ENCODE assay signal across 11 cellular contexts in the genomic region with DNA sequence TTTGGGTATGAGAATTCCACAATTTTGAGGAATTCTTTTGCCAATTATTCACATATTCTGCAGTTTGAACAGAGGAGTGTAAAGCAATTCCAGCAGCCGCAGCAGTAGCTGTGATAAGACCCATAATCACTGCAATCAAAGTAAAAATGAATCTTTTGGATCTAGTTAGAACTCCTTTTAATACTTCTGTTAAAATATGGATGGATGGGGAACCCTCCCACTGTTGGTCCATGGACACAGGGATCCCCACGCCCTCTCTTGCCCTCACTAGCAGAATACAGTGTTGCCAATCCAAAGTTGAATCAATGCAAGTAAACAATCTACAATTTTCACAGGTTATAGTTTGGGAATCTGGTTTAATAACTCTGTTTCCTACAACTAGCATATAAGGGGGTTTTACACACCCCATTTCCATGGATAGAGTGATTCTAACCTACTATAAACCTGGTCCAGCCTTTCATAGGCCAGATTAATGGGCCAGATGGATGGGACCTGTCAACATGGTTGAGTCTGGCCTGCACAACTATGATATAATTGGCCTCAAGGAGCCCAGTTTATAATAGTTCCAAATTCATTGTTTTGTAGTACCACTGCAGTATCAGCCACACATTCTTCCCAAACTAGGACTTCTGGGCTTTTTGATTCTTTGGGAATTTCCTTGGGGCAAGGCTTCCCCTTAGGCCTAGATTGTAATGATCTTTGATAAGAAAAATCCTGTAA. TPM values are rescaled to one million over a fixed set of nuclear protein-coding genes. Genes with fewer than 3 reads are reported as not detected.
"Had no signal": no experiment of that assay in that cellular context is flagged by ENCODE, and none has a peak within 500 bp of the region (broad histone marks: within the 10 kb centered on the region; RNA-seq: fewer than 3 reads in every experiment).

No MANE protein-coding gene starts in this region.

RNA-seq across cellular contexts. Expression of gene DBET, which starts 43.6 kb away (rescaled TPM):
- total RNA-seq: activated T-helper 2 cell treated with anti-CD3 and anti-CD28 coated beads, Interferon-gamma antibody, Interleukin-2, Interleukin-4, amounts not matched to agents 10 μg/mL and 5 μg/mL and 100 μg/mL, durations not matched to agents 14 hours and 24 hours and 36 hours; gastrocnemius medialis; heart right ventricle; lung; mononuclear cell; right atrium auricular region; Right ventricle myocardium superior; smooth muscle cell; T-helper 1 cell treated with Interleukin-12 subunit alpha and Interleukin-12 subunit beta and Interleukin-4 antibody, amounts not matched to agents 30 ng/mL and 1 ng/mL, for 36 hours; thyroid gland had no signal
- polyA plus RNA-seq: heart right ventricle, lung, SK-N-SH, smooth muscle cell had no signal
